Comparison of ENCODE assay signal across 8 cellular contexts in genomic region chr5:16225927-16226326, GRCh38. TPM values are rescaled to one million over a fixed set of nuclear protein-coding genes. Genes with fewer than 3 reads are reported as not detected.
"Had no signal": no experiment of that assay in that cellular context is flagged by ENCODE, and none has a peak within 500 bp of the region (broad histone marks: within the 10 kb centered on the region; RNA-seq: fewer than 3 reads in every experiment).

No MANE protein-coding gene starts in this region.

- H3K27me3 Mint-ChIP-seq: IgD-negative memory B cell had no signal

- ATAC-seq: HepG2, K562 had no signal

- H3K27ac Mint-ChIP-seq: IgD-negative memory B cell had no signal

- H3K4me3 Mint-ChIP-seq: IgD-negative memory B cell had no signal

- H3K36me3 Mint-ChIP-seq: IgD-negative memory B cell had no signal

- DNase-seq: IMR-90, KBM-7 had no signal

- H3K27ac ChIP-seq: HL-60 had no signal

- H3K4me1 Mint-ChIP-seq: IgD-negative memory B cell had no signal

- H3K4me3 ChIP-seq: K562 had no signal

RNA-seq across cellular contexts. Expression of gene MARCHF11, which starts 46.3 kb away (rescaled TPM):
- total RNA-seq: HepG2, HT-29, HT1080, IMR-90, K562 had no signal
- polyA plus RNA-seq: HepG2, IgD-negative memory B cell, IMR-90, K562 had no signal
